In the genomic region with DNA sequence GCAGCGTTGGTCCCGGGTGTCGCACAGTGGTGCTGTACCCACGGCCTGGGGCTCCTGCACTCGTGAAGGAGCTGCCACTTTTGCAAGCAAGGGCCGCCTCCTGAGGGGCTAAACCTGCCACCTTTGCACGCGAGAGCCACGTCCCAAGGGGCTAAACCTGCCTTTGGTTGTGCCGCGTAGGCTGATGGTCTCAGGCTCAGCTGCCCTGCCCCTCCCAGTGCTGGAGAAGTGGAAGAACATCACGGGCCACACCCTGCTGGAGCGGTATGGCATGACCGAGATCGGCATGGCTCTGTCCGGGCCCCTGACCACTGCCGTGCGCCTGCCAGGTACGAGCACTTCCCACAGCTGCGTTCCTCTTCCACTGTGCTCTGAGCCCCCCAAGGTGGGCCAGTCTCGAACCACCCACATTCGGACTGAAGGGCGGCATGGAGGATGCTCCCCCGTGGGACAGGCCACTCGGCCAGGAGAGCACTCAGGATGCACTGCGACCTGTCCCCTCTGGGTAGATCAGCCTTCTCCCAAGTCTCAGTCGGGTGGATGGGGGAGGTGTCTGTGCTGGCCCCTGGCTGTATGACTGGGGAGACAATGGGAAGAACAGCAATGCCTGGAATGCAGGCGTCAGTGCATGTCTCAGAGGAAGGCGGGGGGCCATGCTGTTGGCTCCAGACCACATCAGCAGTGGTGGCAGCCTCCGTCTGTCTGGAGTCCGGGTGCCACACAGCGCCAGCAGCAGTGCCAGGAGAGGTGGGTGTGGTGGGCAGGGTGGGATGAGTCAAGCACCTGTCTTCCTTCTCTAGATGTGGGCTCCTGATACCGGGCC, we compare ENCODE assay signal across 1 cellular context.
TF ChIP-seq lines count a peak whose summit lies in the region.

No MANE protein-coding gene starts in this region.

TF ChIP-seq in IMR-90, 13 proteins besides CTCF, POLR2A, EP300 and RAD21:
- TF ChIP-seq MXI1 (IDR thresholded peaks at IDR 0.05; ENCODE audit: borderline replicate concordance, low read depth, low read length): no peak
- TF ChIP-seq RFX5 (IDR thresholded peaks at IDR 0.05; ENCODE audit: low read depth, low read length): no peak
- no peak for TF ChIP-seq MAFK (IDR thresholded peaks at IDR 0.05; ENCODE audit: low read depth, low read length)
- no peak for TF ChIP-seq SMC3 (IDR thresholded peaks at IDR 0.05; ENCODE audit: low read depth, low read length)
- TF ChIP-seq BHLHE40 (IDR thresholded peaks at IDR 0.05; ENCODE audit: low read depth, low read length): no peak
- TF ChIP-seq NFE2L2 (IDR thresholded peaks at IDR 0.05; ENCODE audit: low read depth, low read length): no peak
